1 cellular context compared by ENCODE assay signal in the genomic region with DNA sequence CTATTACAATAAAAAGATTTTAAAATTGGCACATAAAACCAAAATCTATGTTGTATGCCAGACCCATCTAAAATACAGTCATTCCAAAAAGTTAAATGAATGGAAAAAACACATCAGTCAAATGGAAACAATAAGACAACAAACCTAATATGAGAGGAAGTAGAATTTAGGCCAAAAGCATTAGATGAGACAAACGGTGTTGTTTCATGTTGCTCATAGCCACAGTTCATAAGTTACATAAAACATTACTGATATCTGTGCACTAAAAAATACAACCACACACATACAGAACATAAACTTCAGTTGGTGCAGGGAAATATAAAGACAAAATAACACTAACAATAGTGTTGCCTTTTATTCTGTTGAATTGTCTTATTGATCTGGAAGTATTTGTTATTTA.
TF ChIP-seq lines count a peak whose summit lies in the region.

No MANE protein-coding gene starts in this region.

TF ChIP-seq in SK-N-SH, 30 proteins besides CTCF, POLR2A, EP300 and RAD21 (continued from another document):
- TF ChIP-seq, protein P1, sequence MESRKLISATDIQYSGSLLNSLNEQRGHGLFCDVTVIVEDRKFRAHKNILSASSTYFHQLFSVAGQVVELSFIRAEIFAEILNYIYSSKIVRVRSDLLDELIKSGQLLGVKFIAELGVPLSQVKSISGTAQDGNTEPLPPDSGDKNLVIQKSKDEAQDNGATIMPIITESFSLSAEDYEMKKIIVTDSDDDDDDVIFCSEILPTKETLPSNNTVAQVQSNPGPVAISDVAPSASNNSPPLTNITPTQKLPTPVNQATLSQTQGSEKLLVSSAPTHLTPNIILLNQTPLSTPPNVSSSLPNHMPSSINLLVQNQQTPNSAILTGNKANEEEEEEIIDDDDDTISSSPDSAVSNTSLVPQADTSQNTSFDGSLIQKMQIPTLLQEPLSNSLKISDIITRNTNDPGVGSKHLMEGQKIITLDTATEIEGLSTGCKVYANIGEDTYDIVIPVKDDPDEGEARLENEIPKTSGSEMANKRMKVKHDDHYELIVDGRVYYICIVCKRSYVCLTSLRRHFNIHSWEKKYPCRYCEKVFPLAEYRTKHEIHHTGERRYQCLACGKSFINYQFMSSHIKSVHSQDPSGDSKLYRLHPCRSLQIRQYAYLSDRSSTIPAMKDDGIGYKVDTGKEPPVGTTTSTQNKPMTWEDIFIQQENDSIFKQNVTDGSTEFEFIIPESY (IDR thresholded peaks at IDR 0.05; ENCODE audit: borderline replicate concordance, low read depth) = no peak
- no peak for TF ChIP-seq RFX5 (IDR thresholded peaks at IDR 0.05; ENCODE audit: low read length)
- TF ChIP-seq GABPA (IDR thresholded peaks at IDR 0.05; ENCODE audit: low read depth) = no peak
- TF ChIP-seq, protein P2, sequence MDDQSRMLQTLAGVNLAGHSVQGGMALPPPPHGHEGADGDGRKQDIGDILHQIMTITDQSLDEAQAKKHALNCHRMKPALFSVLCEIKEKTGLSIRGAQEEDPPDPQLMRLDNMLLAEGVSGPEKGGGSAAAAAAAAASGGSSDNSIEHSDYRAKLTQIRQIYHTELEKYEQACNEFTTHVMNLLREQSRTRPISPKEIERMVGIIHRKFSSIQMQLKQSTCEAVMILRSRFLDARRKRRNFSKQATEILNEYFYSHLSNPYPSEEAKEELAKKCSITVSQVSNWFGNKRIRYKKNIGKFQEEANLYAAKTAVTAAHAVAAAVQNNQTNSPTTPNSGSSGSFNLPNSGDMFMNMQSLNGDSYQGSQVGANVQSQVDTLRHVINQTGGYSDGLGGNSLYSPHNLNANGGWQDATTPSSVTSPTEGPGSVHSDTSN (IDR thresholded peaks at IDR 0.05) = no peak
- TF ChIP-seq, protein P3, sequence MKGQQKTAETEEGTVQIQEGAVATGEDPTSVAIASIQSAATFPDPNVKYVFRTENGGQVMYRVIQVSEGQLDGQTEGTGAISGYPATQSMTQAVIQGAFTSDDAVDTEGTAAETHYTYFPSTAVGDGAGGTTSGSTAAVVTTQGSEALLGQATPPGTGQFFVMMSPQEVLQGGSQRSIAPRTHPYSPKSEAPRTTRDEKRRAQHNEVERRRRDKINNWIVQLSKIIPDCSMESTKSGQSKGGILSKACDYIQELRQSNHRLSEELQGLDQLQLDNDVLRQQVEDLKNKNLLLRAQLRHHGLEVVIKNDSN (IDR thresholded peaks at IDR 0.05; ENCODE audit: borderline replicate concordance, low read depth) = no peak
- no peak for TF ChIP-seq NRF1 (IDR thresholded peaks at IDR 0.05; ENCODE audit: low read depth, low read length)
